20 cellular contexts compared by ENCODE assay signal in genomic region chr12:41897593-41897992, GRCh38.
DNase-seq lines count a peak whose midpoint lies in the region; ATAC-seq and TF ChIP-seq lines count a peak whose summit lies in the region.
"Had no signal": no experiment of that assay in that cellular context is flagged by ENCODE, and none has a peak within 500 bp of the region (broad histone marks: within the 10 kb centered on the region; RNA-seq: fewer than 3 reads in every experiment).

No MANE protein-coding gene starts in this region.

- H3K36me3 ChIP-seq in upper lobe of right lung, result no peaks in the 10 kb centered on the region
- H3K36me3 ChIP-seq: BLaER1 had no signal

- POLR2A ChIA-PET in activated CD4-positive, alpha-beta T cell treated with anti-CD3 and anti-CD28 coated beads for 36 hours (lab: Charles Lee), result no interaction called here

- peak; percentile 87 for ATAC-seq in activated CD4-positive, alpha-beta T cell treated with anti-CD3 and anti-CD28 coated beads for 36 hours
- peak; percentile 65 for ATAC-seq in activated naive CD8-positive, alpha-beta T cell treated with anti-CD3 and anti-CD28 coated beads, Interleukin-2, amount 50 U/mL, for 24 hours
- ATAC-seq in GM19351 (IDR thresholded peaks at IDR 0.05; ENCODE audit: unreplicated experiment), result peak; percentile 60
- ATAC-seq in activated T-helper 17 cell treated with anti-CD3 and anti-CD28 coated beads, Interleukin-2, amount 50 U/mL, for 72 hours (replicated peaks), result peak; percentile 82
- ATAC-seq in upper lobe of right lung, result no peak
- ATAC-seq: HCT116, K562 had no signal

- no peak overlapping the region for H3K4me3 Mint-ChIP-seq in activated CD4-positive, alpha-beta T cell treated with anti-CD3 and anti-CD28 coated beads for 36 hours
- no peak overlapping the region for H3K4me3 Mint-ChIP-seq in activated naive CD8-positive, alpha-beta T cell treated with anti-CD3 and anti-CD28 coated beads, Interleukin-2, amount 50 U/mL, for 24 hours
- no peak overlapping the region for H3K4me3 Mint-ChIP-seq in activated naive CD8-positive, alpha-beta T cell treated with anti-CD3 and anti-CD28 coated beads for 36 hours
- no peak overlapping the region for H3K4me3 Mint-ChIP-seq in activated T-helper 17 cell treated with anti-CD3 and anti-CD28 coated beads, Interleukin-2, amount 50 U/mL, for 72 hours
- H3K4me3 Mint-ChIP-seq: CD14-positive monocyte; CD4-positive, alpha-beta memory T cell; HFFc6 had no signal

- no peaks in the 10 kb centered on the region for H3K36me3 Mint-ChIP-seq in activated CD4-positive, alpha-beta T cell treated with anti-CD3 and anti-CD28 coated beads for 36 hours (ENCODE audit: low read depth)
- H3K36me3 Mint-ChIP-seq in activated naive CD8-positive, alpha-beta T cell treated with anti-CD3 and anti-CD28 coated beads, Interleukin-2, amount 50 U/mL, for 24 hours (ENCODE audit: low read depth), result no peaks in the 10 kb centered on the region
- no peaks in the 10 kb centered on the region for H3K36me3 Mint-ChIP-seq in activated naive CD8-positive, alpha-beta T cell treated with anti-CD3 and anti-CD28 coated beads for 36 hours
- no peaks in the 10 kb centered on the region for H3K36me3 Mint-ChIP-seq in activated T-helper 17 cell treated with anti-CD3 and anti-CD28 coated beads, Interleukin-2, amount 50 U/mL, for 72 hours (ENCODE audit: low read depth)
- H3K36me3 Mint-ChIP-seq: CD14-positive monocyte; CD4-positive, alpha-beta memory T cell had no signal

- no peak overlapping the region for H3K27ac ChIP-seq in upper lobe of right lung
- H3K27ac ChIP-seq: 22Rv1, BLaER1 had no signal

- H3K9me3 Mint-ChIP-seq in activated CD4-positive, alpha-beta T cell treated with anti-CD3 and anti-CD28 coated beads for 36 hours (ENCODE audit: low read depth), result no peaks in the 10 kb centered on the region
- H3K9me3 Mint-ChIP-seq in activated naive CD8-positive, alpha-beta T cell treated with anti-CD3 and anti-CD28 coated beads, Interleukin-2, amount 50 U/mL, for 24 hours, result no peaks in the 10 kb centered on the region
- H3K9me3 Mint-ChIP-seq in activated naive CD8-positive, alpha-beta T cell treated with anti-CD3 and anti-CD28 coated beads for 36 hours, result peaks cover 4% of the 10 kb centered on the region
- no peaks in the 10 kb centered on the region for H3K9me3 Mint-ChIP-seq in activated T-helper 17 cell treated with anti-CD3 and anti-CD28 coated beads, Interleukin-2, amount 50 U/mL, for 72 hours

- H3K4me1 Mint-ChIP-seq in activated CD4-positive, alpha-beta T cell treated with anti-CD3 and anti-CD28 coated beads for 36 hours, result no peaks in the 10 kb centered on the region
- no peaks in the 10 kb centered on the region for H3K4me1 Mint-ChIP-seq in activated naive CD8-positive, alpha-beta T cell treated with anti-CD3 and anti-CD28 coated beads, Interleukin-2, amount 50 U/mL, for 24 hours
- peaks cover 1% of the 10 kb centered on the region for H3K4me1 Mint-ChIP-seq in activated naive CD8-positive, alpha-beta T cell treated with anti-CD3 and anti-CD28 coated beads for 36 hours
- H3K4me1 Mint-ChIP-seq in activated T-helper 17 cell treated with anti-CD3 and anti-CD28 coated beads, Interleukin-2, amount 50 U/mL, for 72 hours, result no peaks in the 10 kb centered on the region
- H3K4me1 Mint-ChIP-seq: CD14-positive monocyte; CD4-positive, alpha-beta memory T cell had no signal

- no peaks in the 10 kb centered on the region for H3K27me3 ChIP-seq in upper lobe of right lung
- H3K27me3 ChIP-seq: BLaER1 had no signal

- H3K9me3 ChIP-seq in upper lobe of right lung, result peaks cover 5% of the 10 kb centered on the region
- H3K9me3 ChIP-seq: BLaER1 had no signal

- no peak overlapping the region for H3K4me3 ChIP-seq in upper lobe of right lung
- H3K4me3 ChIP-seq: BLaER1, K562 had no signal

- no peak overlapping the region for H3K27ac Mint-ChIP-seq in activated CD4-positive, alpha-beta T cell treated with anti-CD3 and anti-CD28 coated beads for 36 hours
- H3K27ac Mint-ChIP-seq in activated naive CD8-positive, alpha-beta T cell treated with anti-CD3 and anti-CD28 coated beads, Interleukin-2, amount 50 U/mL, for 24 hours, result no peak overlapping the region
- H3K27ac Mint-ChIP-seq in activated naive CD8-positive, alpha-beta T cell treated with anti-CD3 and anti-CD28 coated beads for 36 hours, result no peak overlapping the region
- no peak overlapping the region for H3K27ac Mint-ChIP-seq in activated T-helper 17 cell treated with anti-CD3 and anti-CD28 coated beads, Interleukin-2, amount 50 U/mL, for 72 hours
- H3K27ac Mint-ChIP-seq: CD14-positive monocyte; CD4-positive, alpha-beta memory T cell; HFFc6 had no signal

- no peaks in the 10 kb centered on the region for H3K4me1 ChIP-seq in upper lobe of right lung
- H3K4me1 ChIP-seq: BLaER1 had no signal

- no peak for TF ChIP-seq CTCF in upper lobe of right lung (IDR thresholded peaks at IDR 0.05)

- H3K27me3 Mint-ChIP-seq in activated CD4-positive, alpha-beta T cell treated with anti-CD3 and anti-CD28 coated beads for 36 hours, result peaks cover 4% of the 10 kb centered on the region
- H3K27me3 Mint-ChIP-seq in activated naive CD8-positive, alpha-beta T cell treated with anti-CD3 and anti-CD28 coated beads, Interleukin-2, amount 50 U/mL, for 24 hours, result peaks cover 7% of the 10 kb centered on the region
- peaks cover 17% of the 10 kb centered on the region for H3K27me3 Mint-ChIP-seq in activated naive CD8-positive, alpha-beta T cell treated with anti-CD3 and anti-CD28 coated beads for 36 hours
- H3K27me3 Mint-ChIP-seq in activated T-helper 17 cell treated with anti-CD3 and anti-CD28 coated beads, Interleukin-2, amount 50 U/mL, for 72 hours, result peaks cover 6% of the 10 kb centered on the region

- CTCF ChIA-PET in activated CD4-positive, alpha-beta T cell treated with anti-CD3 and anti-CD28 coated beads for 36 hours (lab: Charles Lee), result interaction anchor here (0.8 kb wide), 1 partner anchor 38 kb away, joined by 3 read pairs; no protein-coding TSS in a partner anchor

- intact Hi-C loops in activated CD4-positive, alpha-beta T cell treated with anti-CD3 and anti-CD28 coated beads for 36 hours (cut with DNase I, micrococcal nuclease), result no loop called here
- intact Hi-C loops in upper lobe of right lung (cut with DNase I), result no loop called here

- DNase-seq in activated CD4-positive, alpha-beta T cell treated with anti-CD3 and anti-CD28 coated beads for 36 hours, result no peak
- no peak for DNase-seq in activated CD4-positive, alpha-beta T cell treated with anti-CD3 and anti-CD28 coated beads, Interleukin-2, amount 50 U/mL, for 48 hours
- DNase-seq in activated naive CD8-positive, alpha-beta T cell treated with anti-CD3 and anti-CD28 coated beads, Interleukin-2, amount 50 U/mL, for 24 hours, result no peak
- DNase-seq in activated naive CD8-positive, alpha-beta T cell treated with anti-CD3 and anti-CD28 coated beads for 36 hours, result no peak
- DNase-seq in upper lobe of right lung, result no peak
- no peak for DNase-seq in stimulated activated CD4-positive, alpha-beta T cell treated with anti-CD3 and anti-CD28 coated beads, Interleukin-4, amount 100 ng/mL, for 24 hours
- DNase-seq: CD4-positive, alpha-beta memory T cell; DMS79 treated with DMSO at 0.1 percent for 48 hours; GF-D8; GOT3; H7; HFFc6; IMR-90 had no signal
